15 cellular contexts compared by ENCODE assay signal in genomic region chr3:25041871-25042584, GRCh38.
DNase-seq lines count a peak whose midpoint lies in the region; ATAC-seq and TF ChIP-seq lines count a peak whose summit lies in the region.
"Had no signal": no experiment of that assay in that cellular context is flagged by ENCODE, and none has a peak within 500 bp of the region (broad histone marks: within the 10 kb centered on the region; RNA-seq: fewer than 3 reads in every experiment).

No MANE protein-coding gene starts in this region.

- no peaks in the 10 kb centered on the region for H3K27me3 ChIP-seq in right atrium auricular region
- no peaks in the 10 kb centered on the region for H3K27me3 ChIP-seq in left ventricle myocardium inferior (ENCODE audit: low read depth)
- H3K27me3 ChIP-seq: BLaER1 treated with 17β-estradiol and CSF1 and Interleukin-3, amounts not matched to agents 10 nM and 100 nM had no signal

- peak in 1 of 2 donors; percentile 44 for TF ChIP-seq CTCF in right atrium auricular region (IDR thresholded peaks at IDR 0.05)
- TF ChIP-seq CTCF in chondrocyte (IDR thresholded peaks at IDR 0.05): peak; percentile 36
- TF ChIP-seq CTCF in left ventricle myocardium inferior (IDR thresholded peaks at IDR 0.05; ENCODE audit: borderline replicate concordance): no peak
- TF ChIP-seq CTCF in retinal pigment epithelial cell (conservative IDR thresholded peaks at IDR 0.05; ENCODE audit: low read depth, low read length): peak; percentile 10
- TF ChIP-seq CTCF in glutamatergic neuron (IDR thresholded peaks at IDR 0.05; ENCODE audit: partially characterized antibody, unreplicated experiment): no peak

- intact Hi-C loops in Right ventricle myocardium inferior (cut with DNase I) (loop anchor here (5.0 to 10.0 kb wide), 2 partner anchors 113 to 385 kb away; partner anchors contain the start of gene RARB), left ventricle myocardium inferior (cut with micrococcal nuclease) (no loop called here)

- H3K36me3 ChIP-seq in right atrium auricular region (no peaks in the 10 kb centered on the region), left ventricle myocardium inferior (no peaks in the 10 kb centered on the region)
- H3K36me3 ChIP-seq: BLaER1 treated with 17β-estradiol and CSF1 and Interleukin-3, amounts not matched to agents 10 nM and 100 nM had no signal

- H3K36me3 Mint-ChIP-seq in chondrocyte (ENCODE audit: low read depth) (no peaks in the 10 kb centered on the region), glutamatergic neuron (ENCODE audit: unreplicated experiment) (no peaks in the 10 kb centered on the region)
- H3K36me3 Mint-ChIP-seq: CD4-positive, CD25-positive, alpha-beta regulatory T cell had no signal

- H3K27me3 Mint-ChIP-seq in chondrocyte (ENCODE audit: low read depth): no peaks in the 10 kb centered on the region
- peaks cover 4% of the 10 kb centered on the region for H3K27me3 Mint-ChIP-seq in glutamatergic neuron (ENCODE audit: unreplicated experiment)
- H3K27me3 Mint-ChIP-seq: CD4-positive, CD25-positive, alpha-beta regulatory T cell had no signal

- H3K27ac Mint-ChIP-seq in chondrocyte (ENCODE audit: unreplicated experiment) (no peak overlapping the region), glutamatergic neuron (ENCODE audit: unreplicated experiment) (no peak overlapping the region)
- H3K27ac Mint-ChIP-seq: CD4-positive, CD25-positive, alpha-beta regulatory T cell had no signal

- H3K9me3 Mint-ChIP-seq in chondrocyte (ENCODE audit: low read depth) (no peaks in the 10 kb centered on the region), glutamatergic neuron (ENCODE audit: unreplicated experiment) (peaks cover 3% of the 10 kb centered on the region)

- peak overlapping the region in 1 of 2 donors; percentile 58 for H3K27ac ChIP-seq in right atrium auricular region
- H3K27ac ChIP-seq in left ventricle myocardium inferior (replicated peaks): peak overlapping the region; percentile 58
- H3K27ac ChIP-seq: BLaER1 treated with 17β-estradiol and CSF1 and Interleukin-3, amounts not matched to agents 10 nM and 100 nM; GM23248 had no signal

- H3K4me1 ChIP-seq in right atrium auricular region: peaks cover 0 to 72% of the 10 kb centered on the region in 2 donors
- peaks cover 71% of the 10 kb centered on the region for H3K4me1 ChIP-seq in left ventricle myocardium inferior

- no peak for DNase-seq in Right ventricle myocardium inferior (ENCODE audit: missing footprints)
- DNase-seq in right atrium auricular region (ENCODE audit: low spot score): no peak
- DNase-seq in chondrocyte (ENCODE audit: low spot score): no peak
- DNase-seq in left ventricle myocardium inferior: no peak
- no peak for DNase-seq in retinal pigment epithelial cell (ENCODE audit: low read depth)
- no peak for DNase-seq in glutamatergic neuron
- DNase-seq in NCI-H748 treated with DMSO at 0.1 percent for 48 hours (lab: John Stamatoyannopoulos, UW): no peak
- DNase-seq: ACHN; CD4-positive, CD25-positive, alpha-beta regulatory T cell; DMS53; GM23248 had no signal

- no peak overlapping the region for H3K4me3 Mint-ChIP-seq in chondrocyte (ENCODE audit: unreplicated experiment)
- no peak overlapping the region for H3K4me3 Mint-ChIP-seq in glutamatergic neuron (ENCODE audit: unreplicated experiment)
- H3K4me3 Mint-ChIP-seq: CD4-positive, CD25-positive, alpha-beta regulatory T cell had no signal

- H3K9me3 ChIP-seq in right atrium auricular region: no peaks in the 10 kb centered on the region
- no peaks in the 10 kb centered on the region for H3K9me3 ChIP-seq in left ventricle myocardium inferior (replicated peaks)
- H3K9me3 ChIP-seq: BLaER1 treated with 17β-estradiol and CSF1 and Interleukin-3, amounts not matched to agents 10 nM and 100 nM had no signal

- H3K4me3 ChIP-seq in right atrium auricular region: no peak overlapping the region
- no peak overlapping the region for H3K4me3 ChIP-seq in left ventricle myocardium inferior
- no peak overlapping the region for H3K4me3 ChIP-seq in retinal pigment epithelial cell (ENCODE audit: low read length)
- H3K4me3 ChIP-seq: BLaER1 treated with 17β-estradiol and CSF1 and Interleukin-3, amounts not matched to agents 10 nM and 100 nM; GM12878; GM23248 had no signal

- H3K4me1 Mint-ChIP-seq in chondrocyte (ENCODE audit: low read depth) (peaks cover 87% of the 10 kb centered on the region), glutamatergic neuron (ENCODE audit: low read depth, unreplicated experiment) (no peaks in the 10 kb centered on the region)
- H3K4me1 Mint-ChIP-seq: CD4-positive, CD25-positive, alpha-beta regulatory T cell had no signal

- ATAC-seq in Right ventricle myocardium inferior (peak; percentile 64), HG03469 (IDR thresholded peaks at IDR 0.05; ENCODE audit: unreplicated experiment) (no peak)
- ATAC-seq: GM12878, HCT116 had no signal

Comparison
In these comparisons a context has a peak if more than half of its experiments do, and no peak if none do; other contexts are left out.
1. CTCF ChIP-seq: peak in chondrocyte (single experiment) and retinal pigment epithelial cell (single experiment); none in left ventricle myocardium inferior (single experiment) and glutamatergic neuron (single experiment).